ENCODE assay signal across 14 cellular contexts in genomic region chr7:107972075-107972482, GRCh38. TPM values are rescaled to one million over a fixed set of nuclear protein-coding genes. Genes with fewer than 3 reads are reported as not detected.
DNase-seq lines count a peak whose midpoint lies in the region; ATAC-seq, FAIRE-seq and TF ChIP-seq lines count a peak whose summit lies in the region.
"Had no signal": no experiment of that assay in that cellular context is flagged by ENCODE, and none has a peak within 500 bp of the region (broad histone marks: within the 10 kb centered on the region; RNA-seq: fewer than 3 reads in every experiment).

No MANE protein-coding gene starts in this region.

- TF ChIP-seq CTCF in HFFc6 (IDR thresholded peaks at IDR 0.05) (no peak), cardiac fibroblast (IDR thresholded peaks at IDR 0.05; ENCODE audit: low read depth, low read length) (no peak), left lung (IDR thresholded peaks at IDR 0.05) (no peak), MM.1S (IDR thresholded peaks at IDR 0.05; ENCODE audit: low read length) (no peak)

- intact Hi-C loops in left lung (cut with DNase I): no loop called here

- H4K20me1 ChIP-seq in MM.1S (ENCODE audit: insufficient read depth, low read length): no peaks in the 10 kb centered on the region

- DNase-seq in HFFc6 (no peak), cardiac fibroblast (ENCODE audit: low read depth in 2 of 2) (peak; percentile 96 to 97), left lung (no peak), smooth muscle cell of the brain vasculature (ENCODE audit: low read depth, low spot score) (peak; percentile 69), NCI-H2171 (lab: John Stamatoyannopoulos, UW) (no peak), EL (no peak), MM.1S (no peak), GM19239 (ENCODE audit: insufficient read length, low spot score) (no peak)
- DNase-seq: Calu3, H9, left colon, NCI-H187 treated with DMSO at 0.1 percent for 48 hours, T-helper 1 cell had no signal

- H3K9ac ChIP-seq in MM.1S (ENCODE audit: low read length): no peak overlapping the region

- peak overlapping the region; percentile 50 for H3K27ac Mint-ChIP-seq in HFFc6
- H3K27ac Mint-ChIP-seq: dendritic cell treated with granulocyte-macrophage colony-stimulating factor and Interleukin-4, amounts not matched to agents 40 ng/mL and 50 ng/mL, for 4 days had no signal

- no peaks in the 10 kb centered on the region for H3K9me2 ChIP-seq in MM.1S (replicated peaks; ENCODE audit: insufficient read depth, low read length)

- ATAC-seq in left lung: peak; percentile 69
- ATAC-seq: left colon had no signal

- no peaks in the 10 kb centered on the region for H3F3A ChIP-seq in MM.1S (ENCODE audit: insufficient read depth, low read length)

- H3K4me1 Mint-ChIP-seq in HFFc6 (ENCODE audit: low read depth): peaks cover 23% of the 10 kb centered on the region

- H3K27ac ChIP-seq in left lung (peak overlapping the region in 1 of 2 donors; percentile 37), MM.1S (ENCODE audit: low read length) (no peak overlapping the region)

- H3K4me3 ChIP-seq in cardiac fibroblast (replicated peaks in 1 of 2; ENCODE audit: low read depth in 2 of 2, low read length in 2 of 2) (no peak overlapping the region), left lung (no peak overlapping the region), MM.1S (ENCODE audit: low read length) (no peak overlapping the region)

- H3K36me3 ChIP-seq in left lung (peaks cover 0 to 9% of the 10 kb centered on the region in 2 donors), MM.1S (replicated peaks; ENCODE audit: insufficient read depth, low read length) (no peaks in the 10 kb centered on the region)

- peaks cover 0 to 10% of the 10 kb centered on the region in 2 donors for H3K4me1 ChIP-seq in left lung
- no peaks in the 10 kb centered on the region for H3K4me1 ChIP-seq in MM.1S (ENCODE audit: low read length)

- H3K4me2 ChIP-seq in MM.1S (ENCODE audit: low read depth, low read length): no peak overlapping the region

- H3K36me3 Mint-ChIP-seq in HFFc6 (ENCODE audit: low read depth): peaks cover 54% of the 10 kb centered on the region

- H2AFZ ChIP-seq in MM.1S (ENCODE audit: low read length): no peak overlapping the region

- H3K4me3 Mint-ChIP-seq in HFFc6: no peak overlapping the region
- H3K4me3 Mint-ChIP-seq: dendritic cell treated with granulocyte-macrophage colony-stimulating factor and Interleukin-4, amounts not matched to agents 40 ng/mL and 50 ng/mL, for 4 days; H9 had no signal

- no peak for FAIRE-seq in GM19239 (lab: Jason Lieb, UNC)

- no peaks in the 10 kb centered on the region for H3K9me3 ChIP-seq in left lung
- H3K9me3 ChIP-seq in MM.1S (replicated peaks; ENCODE audit: insufficient read depth, low read length): no peaks in the 10 kb centered on the region

- no peaks in the 10 kb centered on the region for H3K79me2 ChIP-seq in MM.1S (ENCODE audit: low read length)

- no peaks in the 10 kb centered on the region for H3K27me3 Mint-ChIP-seq in HFFc6 (ENCODE audit: insufficient read depth)

- H3K9me3 Mint-ChIP-seq in HFFc6: no peaks in the 10 kb centered on the region
- H3K9me3 Mint-ChIP-seq: dendritic cell treated with granulocyte-macrophage colony-stimulating factor and Interleukin-4, amounts not matched to agents 40 ng/mL and 50 ng/mL, for 4 days; H9 had no signal

- H3K27me3 ChIP-seq in left lung (no peaks in the 10 kb centered on the region), MM.1S (replicated peaks; ENCODE audit: insufficient read depth, low read length) (no peaks in the 10 kb centered on the region)

RNA-seq across cellular contexts. Expression of gene LAMB1, which starts 30.9 kb away (rescaled TPM):
- 100 to 1,000 TPM; 112 to 134 (median 123) TPM for total RNA-seq in HFFc6 (2021; fragmentation: NEBNext Ultra II Directional; extraction: Animal tissue kit (Norgen Biotek cat#: 25700))
- total RNA-seq in left lung: 100 to 1,000 TPM; 175 to 187 TPM

Comparison
In these comparisons a context has a peak if more than half of its experiments do, and no peak if none do; other contexts are left out.
1. DNase-seq: peak in cardiac fibroblast (2 of 2) and smooth muscle cell of the brain vasculature (single experiment); none in HFFc6 (single experiment), left lung (0 of 2), NCI-H2171 (single experiment), EL (single experiment), MM.1S (single experiment) and GM19239 (single experiment).